20 cellular contexts compared by ENCODE assay signal in the genomic region with DNA sequence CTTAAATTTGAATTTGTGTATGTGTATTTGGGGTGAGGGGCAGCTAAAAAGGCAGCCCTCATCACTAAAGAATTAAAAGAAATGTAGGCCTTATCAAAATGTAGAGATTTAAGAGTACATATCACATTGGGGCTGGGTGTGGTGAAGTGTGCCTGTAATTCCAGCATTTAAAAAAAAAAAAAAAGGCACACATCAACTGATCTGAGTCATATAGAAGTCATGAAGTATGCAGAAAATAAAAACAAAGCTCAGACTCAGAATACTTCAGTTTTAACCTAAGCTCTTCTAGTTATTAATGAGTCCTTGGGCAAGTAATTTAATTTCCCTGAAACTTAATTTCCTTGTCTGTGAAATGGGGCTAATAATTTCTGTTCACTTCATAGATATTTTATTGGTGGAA. TPM values are rescaled to one million over a fixed set of nuclear protein-coding genes. Genes with fewer than 3 reads are reported as not detected.
A peak's percentile ranks its signal among the peaks of the same experiment; 100 is the strongest.
DNase-seq lines count a peak whose midpoint lies in the region; ATAC-seq, FAIRE-seq and TF ChIP-seq lines count a peak whose summit lies in the region.
"Had no signal": no experiment of that assay in that cellular context is flagged by ENCODE, and none has a peak within 500 bp of the region (broad histone marks: within the 10 kb centered on the region; RNA-seq: fewer than 3 reads in every experiment).

No MANE protein-coding gene starts in this region.

- H3K27me3 ChIP-seq in astrocyte (ENCODE audit: insufficient read depth, low read length): no peaks in the 10 kb centered on the region
- H3K27me3 ChIP-seq: esophagus muscularis mucosa, sigmoid colon had no signal

- H3K79me2 ChIP-seq in astrocyte (ENCODE audit: insufficient read depth, low read length): no peaks in the 10 kb centered on the region

- H4K20me1 ChIP-seq in astrocyte (ENCODE audit: insufficient read depth, low read length): no peaks in the 10 kb centered on the region

- DNase-seq in natural killer cell (no peak), astrocyte (ENCODE audit: low read depth) (peak; percentile 31), fibroblast of pulmonary artery (ENCODE audit: low read depth) (peak; percentile 35), LoVo (ENCODE audit: low spot score) (no peak), NCI-H1105 (lab: John Stamatoyannopoulos, UW) (no peak), NCI-H187 (lab: John Stamatoyannopoulos, UW) (no peak)
- DNase-seq in natural killer cell treated with Interleukin-12 subunit alpha and Interleukin-12 subunit beta and Interleukin-15 and Interleukin-18, amount 100 ng/mL, for 72 hours (ENCODE audit: low spot score): no peak
- DNase-seq: activated naive CD4-positive, alpha-beta T cell treated with anti-CD3 and anti-CD28 coated beads, Interleukin-2, amount 50 U/mL, for 16 hours; KG1; NCI-H1436 treated with DMSO at 0.1 percent for 48 hours; NCI-H446; sigmoid colon; stimulated activated naive CD4-positive, alpha-beta T cell had no signal

- no peaks in the 10 kb centered on the region for H3K9me3 Mint-ChIP-seq in natural killer cell
- H3K9me3 Mint-ChIP-seq in natural killer cell treated with Interleukin-12 subunit alpha and Interleukin-12 subunit beta and Interleukin-15 and Interleukin-18, amount 100 ng/mL, for 72 hours: no peaks in the 10 kb centered on the region
- no peaks in the 10 kb centered on the region for H3K9me3 Mint-ChIP-seq in astrocyte (ENCODE audit: unreplicated experiment)
- H3K9me3 Mint-ChIP-seq: neural crest cell had no signal

- H3K36me3 ChIP-seq in astrocyte (ENCODE audit: insufficient read depth, low read length): no peaks in the 10 kb centered on the region

- no peak for FAIRE-seq in astrocyte (lab: Jason Lieb, UNC)
- FAIRE-seq: D721Med, H1 had no signal

- TF ChIP-seq CTCF in natural killer cell (IDR thresholded peaks at IDR 0.05) (no peak), astrocyte (IDR thresholded peaks at IDR 0.05; ENCODE audit: insufficient read depth, low read depth, low read length) (no peak), fibroblast of pulmonary artery (IDR thresholded peaks at IDR 0.05; ENCODE audit: low read length, missing control alignments) (no peak)

- no peak overlapping the region for H2AFZ ChIP-seq in astrocyte (ENCODE audit: low read depth, low read length)

- peak overlapping the region; percentile 39 for H3K4me2 ChIP-seq in astrocyte (ENCODE audit: low read length)

- H3K27ac Mint-ChIP-seq in natural killer cell: peak overlapping the region; percentile 13 to 37
- no peak overlapping the region for H3K27ac Mint-ChIP-seq in natural killer cell treated with Interleukin-12 subunit alpha and Interleukin-12 subunit beta and Interleukin-15 and Interleukin-18, amount 100 ng/mL, for 72 hours
- peak overlapping the region; percentile 20 for H3K27ac Mint-ChIP-seq in astrocyte (ENCODE audit: unreplicated experiment)

- H3K4me1 ChIP-seq in astrocyte (ENCODE audit: insufficient read depth, low read length): peaks cover 29% of the 10 kb centered on the region
- H3K4me1 ChIP-seq: esophagus muscularis mucosa, sigmoid colon had no signal

- no peaks in the 10 kb centered on the region for H3K9me3 ChIP-seq in astrocyte (ENCODE audit: insufficient read depth, low read depth, low read length)
- H3K9me3 ChIP-seq: esophagus muscularis mucosa, sigmoid colon had no signal

- H3K27ac ChIP-seq in astrocyte (ENCODE audit: low read depth, low read length): no peak overlapping the region
- H3K27ac ChIP-seq: esophagus muscularis mucosa, sigmoid colon, VCaP had no signal

- intact Hi-C loops in natural killer cell (cut with micrococcal nuclease): no loop called here

- H3K27me3 Mint-ChIP-seq in natural killer cell (ENCODE audit: low read depth in 2 of 2): no peaks in the 10 kb centered on the region
- H3K27me3 Mint-ChIP-seq in natural killer cell treated with Interleukin-12 subunit alpha and Interleukin-12 subunit beta and Interleukin-15 and Interleukin-18, amount 100 ng/mL, for 72 hours: no peaks in the 10 kb centered on the region
- H3K27me3 Mint-ChIP-seq in astrocyte (ENCODE audit: low read depth, unreplicated experiment): no peaks in the 10 kb centered on the region

- H3K36me3 Mint-ChIP-seq in natural killer cell: no peaks in the 10 kb centered on the region
- peaks cover 30% of the 10 kb centered on the region for H3K36me3 Mint-ChIP-seq in natural killer cell treated with Interleukin-12 subunit alpha and Interleukin-12 subunit beta and Interleukin-15 and Interleukin-18, amount 100 ng/mL, for 72 hours
- peaks cover 25% of the 10 kb centered on the region for H3K36me3 Mint-ChIP-seq in astrocyte (ENCODE audit: low read depth, unreplicated experiment)

- H3K4me1 Mint-ChIP-seq in natural killer cell: peaks cover 0 to 6% of the 10 kb centered on the region in 2 donors
- peaks cover 6% of the 10 kb centered on the region in 2 donors for H3K4me1 Mint-ChIP-seq in natural killer cell treated with Interleukin-12 subunit alpha and Interleukin-12 subunit beta and Interleukin-15 and Interleukin-18, amount 100 ng/mL, for 72 hours (ENCODE audit: low read depth in 2 of 2)
- peaks cover 25% of the 10 kb centered on the region for H3K4me1 Mint-ChIP-seq in astrocyte (ENCODE audit: low read depth, unreplicated experiment)
- H3K4me1 Mint-ChIP-seq: neural crest cell had no signal

- no peak overlapping the region for H3K9ac ChIP-seq in astrocyte (ENCODE audit: low read length)

- ATAC-seq in natural killer cell: no peak
- no peak for ATAC-seq in natural killer cell treated with Interleukin-12 subunit alpha and Interleukin-12 subunit beta and Interleukin-15 and Interleukin-18, amount 100 ng/mL, for 72 hours
- ATAC-seq in GM18909 (IDR thresholded peaks at IDR 0.05; ENCODE audit: poor library complexity, unreplicated experiment): no peak

- H3K4me3 Mint-ChIP-seq in natural killer cell: no peak overlapping the region
- H3K4me3 Mint-ChIP-seq in natural killer cell treated with Interleukin-12 subunit alpha and Interleukin-12 subunit beta and Interleukin-15 and Interleukin-18, amount 100 ng/mL, for 72 hours: no peak overlapping the region
- no peak overlapping the region for H3K4me3 Mint-ChIP-seq in astrocyte (ENCODE audit: unreplicated experiment)
- H3K4me3 Mint-ChIP-seq: neural crest cell had no signal

- no peak overlapping the region for H3K4me3 ChIP-seq in astrocyte (ENCODE audit: insufficient read depth, low read depth, low read length)
- no peak overlapping the region for H3K4me3 ChIP-seq in fibroblast of pulmonary artery (replicated peaks; ENCODE audit: low read depth, low read length)
- H3K4me3 ChIP-seq: esophagus muscularis mucosa, lung, sigmoid colon had no signal

RNA-seq across cellular contexts. Expression of gene SLC24A1, which starts 31.6 kb away (rescaled TPM):
- total RNA-seq in natural killer cell: 10 to 100 TPM in 1 of 3 donors, 1 to 10 TPM in 2; 6.9 to 12.5 (median 7.8) TPM
- total RNA-seq in natural killer cell treated with Interleukin-12 subunit alpha and Interleukin-12 subunit beta and Interleukin-15 and Interleukin-18, amount 100 ng/mL, for 72 hours: 1 to 10 TPM; 2.9 to 6.6 TPM
- 10.3 and 12.4 TPM in 2 replicates for total RNA-seq in astrocyte

RNA-seq across cellular contexts. Expression of gene INTS14, which starts 42.4 kb away (rescaled TPM):
- total RNA-seq in natural killer cell (10 to 100 TPM; 23.5 to 33.6 (median 26.4) TPM), astrocyte (24.2 and 24.4 TPM in 2 replicates)
- 10 to 100 TPM; 51.1 to 51.3 TPM for total RNA-seq in natural killer cell treated with Interleukin-12 subunit alpha and Interleukin-12 subunit beta and Interleukin-15 and Interleukin-18, amount 100 ng/mL, for 72 hours

Comparison
In these comparisons a context has a peak if more than half of its experiments do, and no peak if none do; other contexts are left out.
1. H3K27ac Mint-ChIP-seq: peak in natural killer cell (2 of 2) and astrocyte (single experiment); none in natural killer cell treated with Interleukin-12 subunit alpha and Interleukin-12 subunit beta and Interleukin-15 and Interleukin-18, amount 100 ng/mL, for 72 hours (0 of 2).
2. DNase-seq: peak in astrocyte (single experiment) and fibroblast of pulmonary artery (single experiment); none in natural killer cell (single experiment), natural killer cell treated with Interleukin-12 subunit alpha and Interleukin-12 subunit beta and Interleukin-15 and Interleukin-18, amount 100 ng/mL, for 72 hours (single experiment), LoVo (single experiment), NCI-H1105 (single experiment) and NCI-H187 (0 of 2).